In genomic region chr16:66476328-66477027, GRCh38 we compare ENCODE assay signal across 8 cellular contexts. TPM values are rescaled to one million over a fixed set of nuclear protein-coding genes. Genes with fewer than 3 reads are reported as not detected.
DNase-seq lines count a peak whose midpoint lies in the region; ATAC-seq and TF ChIP-seq lines count a peak whose summit lies in the region.

No MANE protein-coding gene starts in this region.

- H3K36me3 ChIP-seq in DOHH2 (ENCODE audit: control insufficient read depth, low read length) = no peaks in the 10 kb centered on the region
- no peaks in the 10 kb centered on the region for H3K36me3 ChIP-seq in osteoblast (ENCODE audit: insufficient read depth, low read length)

- H3K4me1 ChIP-seq in DOHH2 (ENCODE audit: control insufficient read depth, low read length) (peaks cover 19% of the 10 kb centered on the region), osteoblast (ENCODE audit: insufficient read depth, low read length) (no peaks in the 10 kb centered on the region)

- TF ChIP-seq CTCF in DOHH2 (IDR thresholded peaks at IDR 0.05; ENCODE audit: low read depth, low read length, poor library complexity, severe bottlenecking) (no peak), osteoblast (IDR thresholded peaks at IDR 0.05; ENCODE audit: extremely low read depth, low read depth, low read length) (no peak)

- no peaks in the 10 kb centered on the region for H4K20me1 ChIP-seq in DOHH2 (ENCODE audit: control insufficient read depth, insufficient read depth, low read depth, low read length)
- H4K20me1 ChIP-seq in osteoblast (ENCODE audit: insufficient read depth, low read length) = no peaks in the 10 kb centered on the region

- H3K9me3 ChIP-seq in DOHH2 (ENCODE audit: control insufficient read depth, insufficient read depth, low read length) (no peaks in the 10 kb centered on the region), osteoblast (ENCODE audit: low read depth, low read length) (no peaks in the 10 kb centered on the region)

- H2AFZ ChIP-seq in osteoblast (ENCODE audit: low read length) = no peak overlapping the region

- H3K79me2 ChIP-seq in DOHH2 (ENCODE audit: control insufficient read depth, low read length) (no peaks in the 10 kb centered on the region), osteoblast (ENCODE audit: insufficient read depth, low read length) (no peaks in the 10 kb centered on the region)

- H3K4me3 ChIP-seq in DOHH2 (ENCODE audit: low read length) (no peak overlapping the region), osteoblast (ENCODE audit: insufficient read depth, low read length) (no peak overlapping the region)

- no peaks in the 10 kb centered on the region for H3K9me2 ChIP-seq in DOHH2 (replicated peaks; ENCODE audit: control insufficient read depth, low read length)

- H3K4me2 ChIP-seq in DOHH2 (ENCODE audit: low read length) (peak overlapping the region; percentile 25; the same call in 1 of the 2 replicates), osteoblast (ENCODE audit: insufficient read depth, low read length) (no peak overlapping the region)

- H3K27me3 ChIP-seq in DOHH2 (ENCODE audit: control insufficient read depth, low read length) (peaks cover 3% of the 10 kb centered on the region; the same call in 1 of the 2 replicates), osteoblast (ENCODE audit: insufficient read depth, low read length) (peaks cover 9% of the 10 kb centered on the region)

- H3K27ac ChIP-seq in DOHH2 (ENCODE audit: low read depth, low read length) = no peak overlapping the region
- H3K27ac ChIP-seq in osteoblast (ENCODE audit: low read depth, low read length) = no peak overlapping the region

- peak; percentile 19 for DNase-seq in NCI-H460 (ENCODE audit: extremely low read depth, low read depth)
- peak; percentile 78 to 79 for DNase-seq in activated T-cell treated with anti-CD3 and anti-CD28 coated beads, Interleukin-2, amount 50 U/mL, for 48 hours
- peak; percentile 83 for DNase-seq in osteoblast (ENCODE audit: insufficient read length, low spot score, missing footprints)
- no peak for DNase-seq in OCI-M2 (lab: John Stamatoyannopoulos, UW; ENCODE audit: unreplicated experiment)
- no peak for DNase-seq in NCI-H345 treated with DMSO at 0.1 percent for 48 hours (lab: John Stamatoyannopoulos, UW; ENCODE audit: unreplicated experiment)

- no peak for ATAC-seq in HG03571 (IDR thresholded peaks at IDR 0.05; ENCODE audit: unreplicated experiment)
- ATAC-seq in GM19328 (IDR thresholded peaks at IDR 0.05; ENCODE audit: unreplicated experiment) = no peak

- peaks cover 2% of the 10 kb centered on the region; the same call in 1 of the 2 replicates for H3F3A ChIP-seq in DOHH2 (ENCODE audit: control insufficient read depth, insufficient read depth)

RNA-seq across cellular contexts. Expression of gene BEAN1, which starts 49.4 kb away (rescaled TPM):
- total RNA-seq in NCI-H460 (2014; rRNA removed; shearing (Covaris generic)) = 0.42 and 0.46 TPM in 2 replicates
- polyA plus RNA-seq in NCI-H460 (2014; cell fraction: nucleus; rRNA removed) = 0.30 TPM in 1 of 2 replicates, not detected in the other
- 0.29 and 0.36 TPM in 2 replicates for total RNA-seq in osteoblast

Comparison
In these comparisons a context has a peak if more than half of its experiments do, and no peak if none do; other contexts are left out.
1. DNase-seq: peak in NCI-H460 (single experiment), activated T-cell treated with anti-CD3 and anti-CD28 coated beads, Interleukin-2, amount 50 U/mL, for 48 hours (2 of 2) and osteoblast (single experiment); none in OCI-M2 (single experiment) and NCI-H345 treated with DMSO at 0.1 percent for 48 hours (single experiment).